Comparison of ENCODE assay signal across 26 cellular contexts in genomic region chr3:77150759-77151158, GRCh38.
"Had no signal": no experiment of that assay in that cellular context is flagged by ENCODE, and none has a peak within 500 bp of the region (broad histone marks: within the 10 kb centered on the region; RNA-seq: fewer than 3 reads in every experiment).

No MANE protein-coding gene starts in this region.

- FAIRE-seq: frontal cortex had no signal

- H3K36me3 ChIP-seq: ascending aorta, breast epithelium, cardiac muscle cell, colonic mucosa had no signal

- H3K27me3 ChIP-seq: ascending aorta, breast epithelium, cardiac muscle cell, colonic mucosa had no signal

- H3K4me1 ChIP-seq: ascending aorta, breast epithelium, colonic mucosa had no signal

- H3K27ac ChIP-seq: ascending aorta, breast epithelium, cardiac muscle cell, colonic mucosa, VCaP had no signal

- H3K4me3 ChIP-seq: ascending aorta, breast epithelium, cardiac muscle cell, colonic mucosa had no signal

- H3K9me3 ChIP-seq: ascending aorta, breast epithelium, colonic mucosa had no signal

- DNase-seq: activated B cell treated with CpG ODN at 0.5 μM for 24 hours; activated CD4-positive, alpha-beta T cell treated with anti-CD3 and anti-CD28 coated beads for 48 hours; activated CD4-positive, alpha-beta T cell treated with anti-CD3 and anti-CD28 coated beads, Interleukin-2, amount 50 U/mL, for 1 hour; activated CD4-positive, alpha-beta T cell treated with anti-CD3 and anti-CD28 coated beads, Interleukin-2, amount 50 U/mL, for 48 hours; activated CD8-positive, alpha-beta memory T cell treated with anti-CD3 and anti-CD28 coated beads, Interleukin-2, amount 10 ng/mL, durations not matched to agents 7 days and 5 days; activated CD8-positive, alpha-beta memory T cell treated with anti-CD3 and anti-CD28 coated beads, Interleukin-2, amount 50 U/mL, for 4 hours; activated CD8-positive, alpha-beta T cell treated with anti-CD3 and anti-CD28 coated beads for 36 hours; activated gamma-delta T cell; activated naive CD4-positive, alpha-beta T cell; activated naive CD4-positive, alpha-beta T cell treated with anti-CD3 and anti-CD28 coated beads, Interleukin-2, amount 10 ng/mL, durations not matched to agents 7 days and 5 days; activated naive CD8-positive, alpha-beta T cell treated with anti-CD3 and anti-CD28 coated beads, Interleukin-2, amount 10 ng/mL, durations not matched to agents 7 days and 5 days; activated T-cell treated with anti-CD3 and anti-CD28 coated beads, Interleukin-2, amount 50 U/mL, for 1 hour; activated T-cell treated with anti-CD3 and anti-CD28 coated beads, Interleukin-2, amount 50 U/mL, for 48 hours; central memory CD4-positive, alpha-beta T cell; cerebellar nuclear complex; colonic mucosa; effector CD8-positive, alpha-beta T cell; endodermal cell; foreskin fibroblast; head of caudate nucleus; T-helper 2 cell had no signal
